8 cellular contexts compared by ENCODE assay signal in the genomic region with DNA sequence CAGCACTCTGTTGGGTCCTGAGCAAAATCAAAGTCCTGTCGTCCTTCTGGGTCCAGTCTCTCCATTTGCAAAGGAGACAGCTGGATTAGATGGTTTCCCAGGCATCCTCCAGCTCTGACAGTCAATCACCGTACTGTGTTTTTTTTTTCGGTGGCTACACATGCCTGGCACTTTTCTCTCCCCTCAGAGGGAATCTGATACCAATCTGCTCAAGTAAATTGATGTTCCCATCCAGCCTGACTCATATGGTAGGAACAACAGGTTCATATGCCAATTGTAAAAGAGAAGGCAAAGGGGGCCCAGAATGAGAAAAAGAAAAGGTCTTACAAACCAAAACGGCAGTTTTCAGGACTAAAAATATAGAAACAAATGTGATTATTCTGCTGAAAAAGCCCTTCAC. TPM values are rescaled to one million over a fixed set of nuclear protein-coding genes. Genes with fewer than 3 reads are reported as not detected.
A peak's percentile ranks its signal among the peaks of the same experiment; 100 is the strongest.
DNase-seq lines count a peak whose midpoint lies in the region; ATAC-seq, FAIRE-seq and TF ChIP-seq lines count a peak whose summit lies in the region.

No MANE protein-coding gene starts in this region.

- peak overlapping the region; percentile 82 for H3K9ac ChIP-seq in muscle layer of colon (ENCODE audit: low read length)

- H3K4me1 ChIP-seq in A549 (peaks cover 13% of the 10 kb centered on the region; the same call in 2 of the 3 replicates), muscle layer of colon (ENCODE audit: insufficient read depth, low read length) (peaks cover 30% of the 10 kb centered on the region)

- peak overlapping the region; percentile 93 to 97 (median 95) for H3K4me3 Mint-ChIP-seq in brain

- no peaks in the 10 kb centered on the region for H3K9me3 Mint-ChIP-seq in brain

- no peaks in the 10 kb centered on the region for H3K36me3 ChIP-seq in muscle layer of colon (ENCODE audit: insufficient read depth, low read length)

- ATAC-seq in A549 (no peak), GM21825 (IDR thresholded peaks at IDR 0.05; ENCODE audit: unreplicated experiment) (no peak)
- no peak for ATAC-seq in activated CD4-positive, CD25-positive, alpha-beta regulatory T cell treated with anti-CD3 and anti-CD28 coated beads, Interleukin-2, amount 50 U/mL, for 24 hours

- no peak for TF ChIP-seq POLR2A in A549 (IDR thresholded peaks at IDR 0.05; ENCODE audit: low read length)

- H3K9me3 ChIP-seq in A549 (no peaks in the 10 kb centered on the region), muscle layer of colon (ENCODE audit: low read length) (no peaks in the 10 kb centered on the region)

- POLR2A ChIA-PET in A549 (lab: Yijun Ruan, JAX) (interaction anchor here (0.8 to 2.8 kb wide), 2 partner anchors 17 to 1861 kb away, joined by 4 to 24 read pairs; a partner anchor contains a TSS), HEK293T (lab: Yijun Ruan, JAX) (interaction anchor here (0.7 to 1.2 kb wide), 2 partner anchors 17 to 141 kb away, joined by 3 read pairs; a partner anchor contains a TSS)

- H3K4me1 Mint-ChIP-seq in brain, result peaks cover 69% of the 10 kb centered on the region

- no peak for TF ChIP-seq EP300 in A549 (IDR thresholded peaks at IDR 0.05)

- FAIRE-seq in A549 (lab: Jason Lieb, UNC), result no peak

- CTCF ChIA-PET in A549 (lab: Yijun Ruan, JAX) (interaction anchor here (0.6 to 1.6 kb wide), 7 partner anchors 9 to 1533 kb away, joined by 3 to 7 read pairs (median 5); a partner anchor contains a TSS), HEK293T (lab: Yijun Ruan, JAX) (no interaction called here)

- no peak for TF ChIP-seq RAD21 in A549 (conservative IDR thresholded peaks at IDR 0.05 in 1 of 2, IDR thresholded peaks at IDR 0.05 in 1 of 2)

- peaks cover 3% of the 10 kb centered on the region for H3K27me3 Mint-ChIP-seq in brain

- peak overlapping the region; percentile 26 to 98 (median 91) for H3K27ac Mint-ChIP-seq in brain

- 80% methylated on average over 4 of the region's 4 CpGs for WGBS in A549 (ENCODE audit: missing lambda C conversion rate)

- H3K27ac ChIP-seq in A549, result no peak overlapping the region; a peak in 1 of 6 replicates
- H3K27ac ChIP-seq in muscle layer of colon (ENCODE audit: low read depth, low read length), result peak overlapping the region; percentile 95

- H3K4me2 ChIP-seq in A549, result peak overlapping the region; percentile 95

- DNase-seq in A549 (ENCODE audit: low read depth in 1 of 2, low spot score in 1 of 2) (no peak), HEK293T (ENCODE audit: extremely low spot score) (no peak), Kasumi-1 (lab: John Stamatoyannopoulos, UW) (no peak), HT-29 (ENCODE audit: low spot score) (no peak)

- H3K36me3 Mint-ChIP-seq in brain, result peaks cover 24% of the 10 kb centered on the region

- TF ChIP-seq CTCF in A549 (IDR thresholded peaks at IDR 0.05) (no peak), brain (conservative IDR thresholded peaks at IDR 0.05) (no peak)

- H3K4me3 ChIP-seq in A549 (peak overlapping the region; percentile 86; the same call in 2 of the 3 replicates), muscle layer of colon (ENCODE audit: low read depth in 1 of 2, low read length in 2 of 2) (peak overlapping the region; percentile 73 to 85)

- H3K27me3 ChIP-seq in muscle layer of colon (ENCODE audit: control insufficient read depth in 1 of 2, insufficient read depth in 2 of 2, low read length in 2 of 2), result no peaks in the 10 kb centered on the region

TF ChIP-seq in A549, 52 proteins besides CTCF, POLR2A, EP300 and RAD21 (continues in another document):
- TF ChIP-seq EHF (CRISPR knock-in tag; IDR thresholded peaks at IDR 0.05) (no peak), CHD4 (IDR thresholded peaks at IDR 0.05; ENCODE audit: borderline replicate concordance) (no peak), CBX2 (IDR thresholded peaks at IDR 0.05; ENCODE audit: borderline replicate concordance, low read depth) (no peak), RCOR1 (IDR thresholded peaks at IDR 0.05; ENCODE audit: low read depth, low read length) (no peak), MYC (IDR thresholded peaks at IDR 0.05; ENCODE audit: borderline replicate concordance, low read length) (no peak), EHMT2 (IDR thresholded peaks at IDR 0.05; ENCODE audit: low read depth) (no peak), ESRRA (IDR thresholded peaks at IDR 0.05; ENCODE audit: borderline replicate concordance, low read length) (no peak), GATA3 (IDR thresholded peaks at IDR 0.05; ENCODE audit: borderline replicate concordance) (no peak), HOXA7 (CRISPR knock-in tag; IDR thresholded peaks at IDR 0.05) (no peak), PHF8 (IDR thresholded peaks at IDR 0.05; ENCODE audit: borderline replicate concordance, low read depth) (no peak), TFCP2L1 (CRISPR knock-in tag; IDR thresholded peaks at IDR 0.05) (no peak), RFX5 (IDR thresholded peaks at IDR 0.05) (no peak), FOXS1 (CRISPR knock-in tag; IDR thresholded peaks at IDR 0.05) (no peak), ZNF302 (CRISPR knock-in tag; IDR thresholded peaks at IDR 0.05) (no peak), HOXB5 (CRISPR knock-in tag; IDR thresholded peaks at IDR 0.05) (no peak), ZFP36 (IDR thresholded peaks at IDR 0.05; ENCODE audit: borderline replicate concordance, partially characterized antibody) (no peak), ZC3H11A (IDR thresholded peaks at IDR 0.05) (no peak), KDM5A (IDR thresholded peaks at IDR 0.05) (no peak)
- TF ChIP-seq, protein P1, sequence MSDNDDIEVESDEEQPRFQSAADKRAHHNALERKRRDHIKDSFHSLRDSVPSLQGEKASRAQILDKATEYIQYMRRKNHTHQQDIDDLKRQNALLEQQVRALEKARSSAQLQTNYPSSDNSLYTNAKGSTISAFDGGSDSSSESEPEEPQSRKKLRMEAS (IDR thresholded peaks at IDR 0.05), result no peak

TF ChIP-seq in HEK293T, 16 proteins besides CTCF, POLR2A, EP300 and RAD21:
- no peak for TF ChIP-seq LEF1 (IDR thresholded peaks at IDR 0.05; ENCODE audit: borderline replicate concordance)
- TF ChIP-seq, protein P2, sequence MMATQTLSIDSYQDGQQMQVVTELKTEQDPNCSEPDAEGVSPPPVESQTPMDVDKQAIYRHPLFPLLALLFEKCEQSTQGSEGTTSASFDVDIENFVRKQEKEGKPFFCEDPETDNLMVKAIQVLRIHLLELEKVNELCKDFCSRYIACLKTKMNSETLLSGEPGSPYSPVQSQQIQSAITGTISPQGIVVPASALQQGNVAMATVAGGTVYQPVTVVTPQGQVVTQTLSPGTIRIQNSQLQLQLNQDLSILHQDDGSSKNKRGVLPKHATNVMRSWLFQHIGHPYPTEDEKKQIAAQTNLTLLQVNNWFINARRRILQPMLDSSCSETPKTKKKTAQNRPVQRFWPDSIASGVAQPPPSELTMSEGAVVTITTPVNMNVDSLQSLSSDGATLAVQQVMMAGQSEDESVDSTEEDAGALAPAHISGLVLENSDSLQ (IDR thresholded peaks at IDR 0.05), result 0 out of 2 replicates have a peak, but pooled peaks have one; percentile 27
TF ChIP-seq in HEK293T: peak in this region for 1.

RNA-seq across cellular contexts. Expression of a gene that starts 1.2 kb away (rescaled TPM):
- 5.3 and 5.7 TPM in 2 replicates for polyA plus RNA-seq in A549 (2011; rRNA removed)
- 4.0 and 5.1 TPM in 2 replicates for polyA plus RNA-seq in A549 (2012; cell fraction: cytosol; rRNA removed)
- 9.7 and 10.2 TPM in 2 replicates for polyA plus RNA-seq in A549 (2012; cell fraction: nucleus; rRNA removed)
- 4.6 to 5.0 TPM (median 4.8 TPM) in 3 replicates for polyA plus RNA-seq in A549 (2017; fragmentation: RNase III; extraction: RNeasy Plus Mini Kit Qiagen cat#74134 plus additional on column Dnase treatment)
- 10.5 and 11.4 TPM in 2 replicates for polyA minus RNA-seq in A549 (2011; rRNA and poly(A)+ RNA removed)
- polyA plus RNA-seq in brain (ENCODE audit: insufficient read depth, low read depth, low replicate concordance), result 12.3 TPM
- total RNA-seq in HT-29 (2014; rRNA removed; shearing (Covaris generic)), result 3.4 and 7.4 TPM in 2 replicates

RNA-seq across cellular contexts. Expression of a gene that starts 17.4 kb away (rescaled TPM):
- polyA plus RNA-seq in A549 (2011; rRNA removed) (303 and 338 TPM in 2 replicates), A549 (2017; fragmentation: RNase III; extraction: RNeasy Plus Mini Kit Qiagen cat#74134 plus additional on column Dnase treatment) (324 to 370 TPM (median 339 TPM) in 3 replicates), brain (ENCODE audit: insufficient read depth, low read depth, low replicate concordance) (113 TPM)
- 320 and 403 TPM in 2 replicates for polyA plus RNA-seq in A549 (2012; cell fraction: cytosol; rRNA removed)
- polyA plus RNA-seq in A549 (2012; cell fraction: nucleus; rRNA removed), result 100 and 122 TPM in 2 replicates
- polyA minus RNA-seq in A549 (2011; rRNA and poly(A)+ RNA removed), result 58.0 and 60.0 TPM in 2 replicates
- total RNA-seq in HT-29 (2014; rRNA removed; shearing (Covaris generic)), result 215 and 224 TPM in 2 replicates
